In genomic region chr16:78705694-78706093, GRCh38 we compare ENCODE assay signal across 9 cellular contexts.
DNase-seq lines count a peak whose midpoint lies in the region; ATAC-seq and TF ChIP-seq lines count a peak whose summit lies in the region.
"Had no signal": no experiment of that assay in that cellular context is flagged by ENCODE, and none has a peak within 500 bp of the region (broad histone marks: within the 10 kb centered on the region; RNA-seq: fewer than 3 reads in every experiment).

No MANE protein-coding gene starts in this region.

- no peak overlapping the region for H3K9ac ChIP-seq in endodermal cell (ENCODE audit: extremely low read depth, low read length, poor library complexity, severe bottlenecking)
- H3K9ac ChIP-seq in smooth muscle cell (ENCODE audit: low read depth) = no peak overlapping the region

- H3K4me1 Mint-ChIP-seq in activated CD8-positive, alpha-beta memory T cell treated with anti-CD3 and anti-CD28 coated beads, Interleukin-2, amount 10 ng/mL, durations not matched to agents 7 days and 5 days = peaks cover 7% of the 10 kb centered on the region
- H3K4me1 Mint-ChIP-seq in endodermal cell = peaks cover 19% of the 10 kb centered on the region

- H3K79me2 ChIP-seq in smooth muscle cell (ENCODE audit: low read depth) = no peaks in the 10 kb centered on the region

- no peaks in the 10 kb centered on the region for H3K9me3 ChIP-seq in endodermal cell (ENCODE audit: control insufficient read depth, low read length)
- H3K9me3 ChIP-seq in smooth muscle cell (replicated peaks; ENCODE audit: low read depth) = no peaks in the 10 kb centered on the region

- no peaks in the 10 kb centered on the region for H3K27me3 Mint-ChIP-seq in activated CD8-positive, alpha-beta memory T cell treated with anti-CD3 and anti-CD28 coated beads, Interleukin-2, amount 10 ng/mL, durations not matched to agents 7 days and 5 days
- H3K27me3 Mint-ChIP-seq in endodermal cell (ENCODE audit: insufficient read depth) = no peaks in the 10 kb centered on the region

- no peak for DNase-seq in activated CD8-positive, alpha-beta memory T cell treated with anti-CD3 and anti-CD28 coated beads, Interleukin-2, amount 10 ng/mL, durations not matched to agents 7 days and 5 days
- DNase-seq in activated CD8-positive, alpha-beta memory T cell treated with anti-CD3 and anti-CD28 coated beads, Interleukin-2, amount 50 U/mL, for 4 hours = no peak
- DNase-seq in NCI-H460 (ENCODE audit: extremely low read depth, low read depth) (peak; percentile 1), endodermal cell (no peak), smooth muscle cell (lab: John Stamatoyannopoulos, UW; ENCODE audit: unreplicated experiment) (no peak), NCI-H1436 (lab: John Stamatoyannopoulos, UW) (no peak)
- no peak for DNase-seq in stimulated activated CD8-positive, alpha-beta memory T cell treated with anti-CD3 and anti-CD28 coated beads, Interleukin-4, amount 100 ng/mL, for 48 hours

- WGBS in endodermal cell (ENCODE audit: insufficient coverage in 1 of 2, insufficient read length in 1 of 2), 2 experiments = 65% methylated on average over 2 of the region's 2 CpGs; no CpG with 5 or more reads in 1 of the 2 experiments
- WGBS in smooth muscle cell (ENCODE audit: low lambda C conversion rate) = 15% methylated on average over 2 of the region's 2 CpGs

- ATAC-seq in activated CD8-positive, alpha-beta memory T cell treated with anti-CD3 and anti-CD28 coated beads, Interleukin-2, amount 10 ng/mL, durations not matched to agents 7 days and 5 days = peak; percentile 68
- no peak for ATAC-seq in HG02852 (IDR thresholded peaks at IDR 0.05; ENCODE audit: unreplicated experiment)

- peaks cover 2% of the 10 kb centered on the region for H3K9me3 Mint-ChIP-seq in activated CD8-positive, alpha-beta memory T cell treated with anti-CD3 and anti-CD28 coated beads, Interleukin-2, amount 10 ng/mL, durations not matched to agents 7 days and 5 days (ENCODE audit: low read depth)
- no peaks in the 10 kb centered on the region for H3K9me3 Mint-ChIP-seq in endodermal cell

- H3K4me1 ChIP-seq in endodermal cell (ENCODE audit: control insufficient read depth, insufficient read depth, low read length) (peaks cover 4% of the 10 kb centered on the region), smooth muscle cell (ENCODE audit: low read depth) (peaks cover 32% of the 10 kb centered on the region)
- H3K4me1 ChIP-seq: SJSA1 had no signal

- H3F3A ChIP-seq in smooth muscle cell (ENCODE audit: low read depth) = peaks cover 4% of the 10 kb centered on the region

- H4K20me1 ChIP-seq in smooth muscle cell (ENCODE audit: low read depth) = no peaks in the 10 kb centered on the region

- no peaks in the 10 kb centered on the region for H3K36me3 ChIP-seq in endodermal cell (ENCODE audit: control insufficient read depth, insufficient read depth, low read length)
- no peaks in the 10 kb centered on the region for H3K36me3 ChIP-seq in smooth muscle cell (ENCODE audit: low read depth)
- H3K36me3 ChIP-seq: SJSA1 had no signal

- TF ChIP-seq CTCF in endodermal cell (conservative IDR thresholded peaks at IDR 0.05) = peak; percentile 89
- peak; percentile 59 for TF ChIP-seq CTCF in smooth muscle cell (IDR thresholded peaks at IDR 0.05; ENCODE audit: borderline replicate concordance, insufficient read depth, poor library complexity, severe bottlenecking)

- H3K4me3 Mint-ChIP-seq in activated CD8-positive, alpha-beta memory T cell treated with anti-CD3 and anti-CD28 coated beads, Interleukin-2, amount 10 ng/mL, durations not matched to agents 7 days and 5 days = no peak overlapping the region
- H3K4me3 Mint-ChIP-seq in endodermal cell = no peak overlapping the region

- no peak overlapping the region for H2AFZ ChIP-seq in smooth muscle cell (ENCODE audit: low read depth)

- H3K27ac Mint-ChIP-seq in activated CD8-positive, alpha-beta memory T cell treated with anti-CD3 and anti-CD28 coated beads, Interleukin-2, amount 10 ng/mL, durations not matched to agents 7 days and 5 days = no peak overlapping the region
- no peak overlapping the region for H3K27ac Mint-ChIP-seq in endodermal cell

- no peak overlapping the region for H3K4me2 ChIP-seq in smooth muscle cell

- CTCF ChIA-PET in activated CD8-positive, alpha-beta memory T cell treated with anti-CD3 and anti-CD28 coated beads, Interleukin-2, amount 10 ng/mL, durations not matched to agents 7 days and 5 days (lab: Charles Lee) = interaction anchor here (0.6 to 3.9 kb wide), 14 partner anchors 11 to 1821 kb away, joined by 3 to 33 read pairs (median 3); no protein-coding TSS in a partner anchor

- H3K27me3 ChIP-seq in endodermal cell (ENCODE audit: control insufficient read depth, insufficient read depth, low read length, poor library complexity, severe bottlenecking) = no peaks in the 10 kb centered on the region
- H3K27me3 ChIP-seq in smooth muscle cell (ENCODE audit: low read depth) = no peaks in the 10 kb centered on the region
- H3K27me3 ChIP-seq: SJSA1 had no signal

- H3K27ac ChIP-seq in endodermal cell (ENCODE audit: low read depth, low read length) (no peak overlapping the region), smooth muscle cell (ENCODE audit: low read depth) (peak overlapping the region; percentile 80)
- H3K27ac ChIP-seq: SJSA1 had no signal

- H3K36me3 Mint-ChIP-seq in activated CD8-positive, alpha-beta memory T cell treated with anti-CD3 and anti-CD28 coated beads, Interleukin-2, amount 10 ng/mL, durations not matched to agents 7 days and 5 days = peaks cover 1% of the 10 kb centered on the region
- no peaks in the 10 kb centered on the region for H3K36me3 Mint-ChIP-seq in endodermal cell (ENCODE audit: low read depth)

- no peak overlapping the region for H3K4me3 ChIP-seq in endodermal cell (ENCODE audit: low read length)
- H3K4me3 ChIP-seq in smooth muscle cell = no peak overlapping the region
- H3K4me3 ChIP-seq: SJSA1 had no signal
